In the genomic region with DNA sequence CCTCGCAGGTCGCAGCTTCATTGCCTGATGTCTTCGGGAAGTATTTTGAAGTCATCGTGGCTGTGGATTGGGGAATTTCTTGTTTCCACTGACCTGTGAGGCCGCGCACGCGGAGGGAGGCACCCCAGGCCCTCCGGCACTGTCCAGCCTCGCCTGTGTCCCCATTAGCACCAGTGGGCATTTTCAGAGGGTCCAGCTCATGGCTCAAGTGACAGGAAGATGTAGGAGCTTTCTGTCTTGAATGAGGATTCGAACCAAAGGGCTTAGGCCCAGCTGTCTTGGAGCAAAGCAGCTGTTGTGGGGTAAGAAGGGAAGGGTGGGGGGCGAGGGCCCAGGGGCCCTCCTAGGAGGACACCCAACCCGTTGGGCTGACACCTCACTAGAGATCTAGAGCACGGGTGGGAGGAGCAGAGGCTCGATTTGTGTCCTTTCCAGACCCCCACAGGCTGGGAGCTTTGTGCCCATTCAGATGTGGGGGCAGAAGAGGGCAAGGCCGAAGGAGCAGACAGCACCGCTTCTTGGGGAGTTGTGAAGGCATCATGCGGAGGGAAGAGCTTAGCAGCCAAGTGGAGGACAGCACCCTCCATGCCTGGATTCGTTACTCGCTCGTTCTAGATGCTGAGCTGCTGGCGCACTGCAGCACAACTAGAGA, we compare ENCODE assay signal across 8 cellular contexts. TPM values are rescaled to one million over a fixed set of nuclear protein-coding genes. Genes with fewer than 3 reads are reported as not detected.
DNase-seq lines count a peak whose midpoint lies in the region; ATAC-seq, FAIRE-seq and TF ChIP-seq lines count a peak whose summit lies in the region.

No MANE protein-coding gene starts in this region.

- no peaks in the 10 kb centered on the region for H3K9me3 ChIP-seq in Panc1 (ENCODE audit: control insufficient read depth, insufficient read depth, low read depth, low read length)
- no peaks in the 10 kb centered on the region for H3K9me3 ChIP-seq in pancreas

- POLR2A ChIA-PET in Panc1 (lab: Charles Lee) = interaction anchor here (0.5 kb wide), 1 partner anchor 307 kb away, joined by 4 read pairs; no protein-coding TSS in a partner anchor

- 47% methylated on average over 22 of the region's 22 CpGs for WGBS in pancreas, 2 donors

- H3K27ac ChIP-seq in Panc1 (ENCODE audit: low read length) (peak overlapping the region; percentile 71), pancreas (peak overlapping the region; percentile 78 to 90 (median 80))

- intact Hi-C loops in Panc1 (cut with micrococcal nuclease; ENCODE audit: unreplicated experiment) = no loop called here
- intact Hi-C loops in pancreas (cut with DNase I) = no loop called here

- CTCF ChIA-PET in Panc1 (lab: Charles Lee) = no interaction called here

- H3K4me3 ChIP-seq in Panc1 (ENCODE audit: low read depth in 2 of 2, low read length in 2 of 2) (peak overlapping the region; percentile 63 to 71), pancreas (peak overlapping the region; percentile 51 to 87 (median 80))

- TF ChIP-seq CTCF in Panc1 (IDR thresholded peaks at IDR 0.05) = no peak
- no peak for TF ChIP-seq CTCF in pancreas (IDR thresholded peaks at IDR 0.05)

- peak; percentile 0 for DNase-seq in GM04503 (ENCODE audit: low read depth)
- no peak for DNase-seq in Panc1 (ENCODE audit: low read depth, low spot score)
- DNase-seq in erythroblast (lab: John Stamatoyannopoulos, UW) = peak; percentile 20 to 29
- peak in 4 of 6 donors; percentile 15 to 45 (median 22) for DNase-seq in pancreas
- no peak for DNase-seq in NCI-H2029 treated with DMSO at 0.1 percent for 48 hours (lab: John Stamatoyannopoulos, UW)
- DNase-seq in activated effector memory CD4-positive, alpha-beta T cell treated with anti-CD3 and anti-CD28 coated beads, Interleukin-2, amount 50 U/mL, for 16 hours = no peak
- DNase-seq in NOMO-1 treated with dmso at 0.1 percent for 144 hours (lab: John Stamatoyannopoulos, UW; ENCODE audit: unreplicated experiment) = no peak

- no peak for TF ChIP-seq POLR2A in erythroblast (IDR thresholded peaks at IDR 0.05; ENCODE audit: low read length)

- no peak for FAIRE-seq in pancreas (lab: Jason Lieb, UNC)

- H3K36me3 ChIP-seq in Panc1 (ENCODE audit: control insufficient read depth, insufficient read depth, low read length) (peaks cover 6% of the 10 kb centered on the region), pancreas (peaks cover 0 to 23% (median 10%) of the 10 kb centered on the region in 3 donors)

- no TSS peak for BruUV-seq in Panc1 (replicated peaks; lab: Mats Ljungman, UMichigan)

- in situ Hi-C loops in Panc1 (cut with HindIII; ENCODE audit: low pct_unique_long_range_greater_than_20kb, low sequenced_read_pairs) = no loop called here

- ATAC-seq in Panc1 = no peak
- ATAC-seq in pancreas = no peak
- ATAC-seq in HG02870 (IDR thresholded peaks at IDR 0.05; ENCODE audit: unreplicated experiment) = no peak

- H3K4me1 ChIP-seq in Panc1 (ENCODE audit: control insufficient read depth, insufficient read depth, low read length) = no peaks in the 10 kb centered on the region
- peaks cover 0 to 3% (median 3%) of the 10 kb centered on the region in 3 donors for H3K4me1 ChIP-seq in pancreas

- H3K27me3 ChIP-seq in Panc1 (ENCODE audit: control insufficient read depth, insufficient read depth, low read length) (no peaks in the 10 kb centered on the region), pancreas (no peaks in the 10 kb centered on the region)

RNA-seq across cellular contexts. Expression of a gene that starts 0.9 kb away (rescaled TPM):
- total RNA-seq in Panc1 (2021; ENCODE audit: unreplicated experiment) (6.6 TPM), pancreas (10 to 100 TPM; 10.2 to 16.7 (median 11.5) TPM)
- polyA plus RNA-seq in Panc1 (2012; ENCODE audit: insufficient read length) = 3.1 TPM
- polyA plus RNA-seq in pancreas = 1 to 10 TPM; 7.7 to 9.3 TPM

Comparison
In these comparisons a context has a peak if more than half of its experiments do, and no peak if none do; other contexts are left out.
1. DNase-seq: peak in GM04503 (single experiment), erythroblast (2 of 2) and pancreas (4 of 6); none in Panc1 (single experiment), NCI-H2029 treated with DMSO at 0.1 percent for 48 hours (single experiment), activated effector memory CD4-positive, alpha-beta T cell treated with anti-CD3 and anti-CD28 coated beads, Interleukin-2, amount 50 U/mL, for 16 hours (single experiment) and NOMO-1 treated with dmso at 0.1 percent for 144 hours (single experiment).